Comparison of ENCODE assay signal across 9 cellular contexts in genomic region chr20:50464026-50464724, GRCh38. TPM values are rescaled to one million over a fixed set of nuclear protein-coding genes. Genes with fewer than 3 reads are reported as not detected.
DNase-seq lines count a peak whose midpoint lies in the region; ATAC-seq and TF ChIP-seq lines count a peak whose summit lies in the region.
"Had no signal": no experiment of that assay in that cellular context is flagged by ENCODE, and none has a peak within 500 bp of the region (broad histone marks: within the 10 kb centered on the region; RNA-seq: fewer than 3 reads in every experiment).

No MANE protein-coding gene starts in this region.

- ATAC-seq in GM21576 (IDR thresholded peaks at IDR 0.05; ENCODE audit: unreplicated experiment) (peak; percentile 66), memory B cell (ENCODE audit: low read depth) (peak; percentile 79)

- H3K27me3 Mint-ChIP-seq in CD14-positive monocyte (ENCODE audit: low read depth in 3 of 3) (peaks cover 0 to 4% (median 1%) of the 10 kb centered on the region in 3 donors), memory B cell (peaks cover 3% of the 10 kb centered on the region)
- H3K27me3 Mint-ChIP-seq in activated CD4-positive, alpha-beta T cell treated with anti-CD3 and anti-CD28 coated beads, Interleukin-2, amount 10 ng/mL, durations not matched to agents 7 days and 5 days, result peaks cover 4% of the 10 kb centered on the region

- CTCF ChIA-PET in activated CD4-positive, alpha-beta T cell treated with anti-CD3 and anti-CD28 coated beads, Interleukin-2, amount 10 ng/mL, durations not matched to agents 7 days and 5 days (lab: Charles Lee), result interaction anchor here (0.6 to 5.1 kb wide), 19 partner anchors 9 to 1166 kb away, joined by 3 to 27 read pairs (median 4); partner anchors contain the start of gene PEDS1

- H3K27ac Mint-ChIP-seq in CD14-positive monocyte (peak overlapping the region in 3 of 7 donors; percentile 37 to 78 (median 54)), memory B cell (no peak overlapping the region)
- H3K27ac Mint-ChIP-seq in activated CD4-positive, alpha-beta T cell treated with anti-CD3 and anti-CD28 coated beads, Interleukin-2, amount 10 ng/mL, durations not matched to agents 7 days and 5 days, result no peak overlapping the region
- H3K27ac Mint-ChIP-seq: IgD-negative memory B cell had no signal

- POLR2A ChIA-PET in activated CD4-positive, alpha-beta T cell treated with anti-CD3 and anti-CD28 coated beads, Interleukin-2, amount 10 ng/mL, durations not matched to agents 7 days and 5 days (lab: Charles Lee), result no interaction called here

- peaks cover 0 to 1% (median 0%) of the 10 kb centered on the region in 7 donors for H3K9me3 Mint-ChIP-seq in CD14-positive monocyte
- H3K9me3 Mint-ChIP-seq in activated CD4-positive, alpha-beta T cell treated with anti-CD3 and anti-CD28 coated beads, Interleukin-2, amount 10 ng/mL, durations not matched to agents 7 days and 5 days, result no peaks in the 10 kb centered on the region
- H3K9me3 Mint-ChIP-seq in memory B cell, result no peaks in the 10 kb centered on the region
- H3K9me3 Mint-ChIP-seq: IgD-negative memory B cell had no signal

- peaks cover 0 to 2% of the 10 kb centered on the region in 2 donors for H3K36me3 Mint-ChIP-seq in CD14-positive monocyte
- H3K36me3 Mint-ChIP-seq in activated CD4-positive, alpha-beta T cell treated with anti-CD3 and anti-CD28 coated beads, Interleukin-2, amount 10 ng/mL, durations not matched to agents 7 days and 5 days (ENCODE audit: low read depth), result no peaks in the 10 kb centered on the region
- H3K36me3 Mint-ChIP-seq in memory B cell, result no peaks in the 10 kb centered on the region
- H3K36me3 Mint-ChIP-seq: IgD-negative memory B cell had no signal

- H3K4me3 Mint-ChIP-seq in CD14-positive monocyte (peak overlapping the region; percentile 58 to 79), memory B cell (peak overlapping the region; percentile 32)
- H3K4me3 Mint-ChIP-seq in activated CD4-positive, alpha-beta T cell treated with anti-CD3 and anti-CD28 coated beads, Interleukin-2, amount 10 ng/mL, durations not matched to agents 7 days and 5 days, result no peak overlapping the region

- DNase-seq in CD14-positive monocyte (ENCODE audit: low spot score) (peak; percentile 67), NCI-H345 treated with DMSO at 0.1 percent for 48 hours (lab: John Stamatoyannopoulos, UW; ENCODE audit: unreplicated experiment) (peak; percentile 12), dermis blood vessel endothelial cell (peak; percentile 52), memory B cell (ENCODE audit: low spot score in 2 of 2) (peak; percentile 52 to 65), COLO829 (ENCODE audit: low spot score) (no peak)
- DNase-seq in activated CD4-positive, alpha-beta T cell treated with anti-CD3 and anti-CD28 coated beads, Interleukin-2, amount 10 ng/mL, durations not matched to agents 7 days and 5 days, result peak; percentile 57
- DNase-seq in stimulated activated CD8-positive, alpha-beta memory T cell treated with anti-CD3 and anti-CD28 coated beads, Interleukin-7, amount 100 ng/mL, for 4 hours (ENCODE audit: low read depth in 2 of 2), result peak; percentile 32 to 40

- H3K4me1 Mint-ChIP-seq in CD14-positive monocyte, result peaks cover 33% of the 10 kb centered on the region
- peaks cover 17% of the 10 kb centered on the region for H3K4me1 Mint-ChIP-seq in activated CD4-positive, alpha-beta T cell treated with anti-CD3 and anti-CD28 coated beads, Interleukin-2, amount 10 ng/mL, durations not matched to agents 7 days and 5 days
- peaks cover 11% of the 10 kb centered on the region for H3K4me1 Mint-ChIP-seq in memory B cell

- TF ChIP-seq CTCF in CD14-positive monocyte (IDR thresholded peaks at IDR 0.05), result peak; percentile 84

- intact Hi-C loops in CD14-positive monocyte (cut with micrococcal nuclease), result loop anchor here (5.0 to 10.0 kb wide), 2 partner anchors 192 to 349 kb away; partner anchors contain the start of gene UBE2V1 (in 1 of the 2)

RNA-seq across cellular contexts. Expression of gene PTPN1, which starts 46.0 kb away (rescaled TPM):
- 10 to 100 TPM; 12.4 to 19.1 TPM for polyA plus RNA-seq in CD14-positive monocyte
- 10 to 100 TPM; 66.4 to 75.3 TPM for total RNA-seq in activated CD4-positive, alpha-beta T cell treated with anti-CD3 and anti-CD28 coated beads, Interleukin-2, amount 10 ng/mL, durations not matched to agents 7 days and 5 days
- total RNA-seq in dermis blood vessel endothelial cell, result 28.8 and 42.1 TPM in 2 replicates
